Comparison of ENCODE assay signal across 20 cellular contexts in the genomic region with DNA sequence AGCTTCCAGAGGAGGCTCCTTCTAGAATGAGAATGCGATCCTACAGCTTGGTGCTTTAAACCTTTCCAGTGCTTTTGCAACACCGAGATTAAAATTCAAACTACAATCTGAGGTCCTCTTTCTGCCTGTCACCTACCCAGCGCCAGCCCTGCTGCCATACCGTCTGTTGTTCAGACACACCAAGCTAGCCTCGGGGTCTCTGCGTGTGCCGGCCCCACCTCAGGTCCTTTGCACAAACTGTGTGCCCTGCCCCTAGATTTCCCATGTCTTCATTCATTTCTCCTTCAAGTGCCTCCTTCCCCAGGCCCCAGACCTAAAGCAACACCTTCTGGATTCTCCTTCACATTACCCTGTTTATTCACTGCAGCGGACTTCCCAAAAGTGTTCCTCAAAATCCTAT. TPM values are rescaled to one million over a fixed set of nuclear protein-coding genes. Genes with fewer than 3 reads are reported as not detected.
A peak's percentile ranks its signal among the peaks of the same experiment; 100 is the strongest.
DNase-seq lines count a peak whose midpoint lies in the region; ATAC-seq, FAIRE-seq and TF ChIP-seq lines count a peak whose summit lies in the region.
"Had no signal": no experiment of that assay in that cellular context is flagged by ENCODE, and none has a peak within 500 bp of the region (broad histone marks: within the 10 kb centered on the region; RNA-seq: fewer than 3 reads in every experiment).

No MANE protein-coding gene starts in this region.

- H4K8ac ChIP-seq in IMR-90 (ENCODE audit: low read depth in 2 of 2, low read length in 2 of 2), result no peak overlapping the region

- TF ChIP-seq POLR2A in IMR-90 (IDR thresholded peaks at IDR 0.05; ENCODE audit: low read depth, low read length) (no peak), K562 (conservative IDR thresholded peaks at IDR 0.05) (no peak)

- no peak overlapping the region for H3K4ac ChIP-seq in IMR-90 (ENCODE audit: low read depth, low read length)

- H2BK120ac ChIP-seq in IMR-90 (ENCODE audit: low read depth, low read length), result no peak overlapping the region

- H4K20me1 ChIP-seq in IMR-90 (ENCODE audit: insufficient read depth, low read length), result no peaks in the 10 kb centered on the region
- H4K20me1 ChIP-seq in K562 (replicated peaks; ENCODE audit: control insufficient read depth, insufficient read depth, low read length), result peaks cover 3% of the 10 kb centered on the region; the same call in 1 of the 2 replicates

- no peak for FAIRE-seq in K562 (lab: Jason Lieb, UNC)
- FAIRE-seq: GM19239 had no signal

- POLR2A ChIA-PET in IMR-90 (lab: Charles Lee; ENCODE audit: unreplicated experiment), result no interaction called here
- POLR2A ChIA-PET in K562 (lab: Yijun Ruan, JAX), result interaction anchor here (1.0 to 1.5 kb wide), 2 partner anchors 13 to 318 kb away, joined by 3 to 4 read pairs; no protein-coding TSS in a partner anchor

- H3K27me3 ChIP-seq in IMR-90 (ENCODE audit: control insufficient read depth, insufficient read depth, low read length) (peaks cover 4% of the 10 kb centered on the region; the same call in 1 of the 2 replicates), K562 (ENCODE audit: control insufficient read depth in 2 of 2, insufficient read depth in 2 of 2, low read length in 2 of 2) (peaks cover 0 to 4% of the 10 kb centered on the region in 2 experiments; a peak in 1 of 5 replicates)

- H2AK9ac ChIP-seq in IMR-90 (replicated peaks; ENCODE audit: low read depth, low read length, poor library complexity), result peak overlapping the region; percentile 50

- H3K9me3 Mint-ChIP-seq in activated CD8-positive, alpha-beta memory T cell treated with anti-CD3 and anti-CD28 coated beads, Interleukin-2, amount 10 ng/mL, durations not matched to agents 7 days and 5 days (ENCODE audit: low read depth), result no peaks in the 10 kb centered on the region
- H3K9me3 Mint-ChIP-seq in stimulated activated memory B cell treated with anti-CD40 and anti-IgM and Interleukin-4, amounts not matched to agents 10 μg/mL and 1 μg/mL and 100 μg/mL, for 72 hours, result no peaks in the 10 kb centered on the region

- H3K9me1 ChIP-seq in IMR-90 (ENCODE audit: insufficient read depth, low read length) (0 out of 2 replicates have a peak, but pooled peaks cover 2% of the 10 kb centered on the region), K562 (ENCODE audit: control insufficient read depth, insufficient read depth, low read length) (no peaks in the 10 kb centered on the region)

- 60% methylated on average over 1 of the region's 8 CpGs; no CpG with 5 or more reads in 1 of the 2 experiments for WGBS in IMR-90 (ENCODE audit: extremely low coverage in 2 of 2, insufficient read length in 1 of 2), 2 experiments
- 62% methylated on average over 7 of the region's 8 CpGs for WGBS in K562 (ENCODE audit: insufficient coverage, low coverage, missing lambda C conversion rate)

- H3K9ac ChIP-seq in IMR-90 (ENCODE audit: low read depth, low read length) (no peak overlapping the region), K562 (ENCODE audit: insufficient read depth in 1 of 2, low read depth in 2 of 2, low read length in 2 of 2) (no peak overlapping the region)
- H3K9ac ChIP-seq: KMS-11 had no signal

- no peak overlapping the region for H3K56ac ChIP-seq in IMR-90 (ENCODE audit: extremely low read depth, insufficient read depth, low read length)

- H3K4me2 ChIP-seq in IMR-90 (ENCODE audit: low read depth, low read length), result no peak overlapping the region
- H3K4me2 ChIP-seq in K562 (ENCODE audit: insufficient read depth, low read length), result peak overlapping the region; percentile 50; the same call in 1 of the 2 replicates
- H3K4me2 ChIP-seq: KMS-11 had no signal

- H3K23ac ChIP-seq in IMR-90 (ENCODE audit: low read depth, low read length), result no peak overlapping the region

- no peak overlapping the region for H4K91ac ChIP-seq in IMR-90 (ENCODE audit: insufficient read depth, low read depth, low read length)

- intact Hi-C loops in IMR-90 (cut with micrococcal nuclease) (no loop called here), K562 (cut with micrococcal nuclease) (loop anchor here (5.0 kb wide), 1 partner anchor 42 kb away; a partner anchor contains a TSS)

- H2BK20ac ChIP-seq in IMR-90 (ENCODE audit: low read depth, low read length), result no peak overlapping the region

- H3K9me3 ChIP-seq in IMR-90 (ENCODE audit: control insufficient read depth, insufficient read depth, low read length) (no peaks in the 10 kb centered on the region), K562 (replicated peaks; ENCODE audit: control insufficient read depth, insufficient read depth, low read depth, low read length) (no peaks in the 10 kb centered on the region)
- H3K9me3 ChIP-seq: Caco-2, HAP-1 had no signal

- no peaks in the 10 kb centered on the region for H3K79me1 ChIP-seq in IMR-90 (ENCODE audit: low read depth in 1 of 2, low read length in 2 of 2)

- H3K4me1 Mint-ChIP-seq in activated CD8-positive, alpha-beta memory T cell treated with anti-CD3 and anti-CD28 coated beads, Interleukin-2, amount 10 ng/mL, durations not matched to agents 7 days and 5 days, result peaks cover 54% of the 10 kb centered on the region
- peaks cover 63% of the 10 kb centered on the region for H3K4me1 Mint-ChIP-seq in stimulated activated memory B cell treated with anti-CD40 and anti-IgM and Interleukin-4, amounts not matched to agents 10 μg/mL and 1 μg/mL and 100 μg/mL, for 72 hours

- BruUV-seq in IMR-90 (replicated peaks; lab: Mats Ljungman, UMichigan), result no TSS peak
- no TSS peak for BruUV-seq in K562 (replicated peaks; lab: Mats Ljungman, UMichigan)

- no peak overlapping the region for H3K4me3 Mint-ChIP-seq in activated CD8-positive, alpha-beta memory T cell treated with anti-CD3 and anti-CD28 coated beads, Interleukin-2, amount 10 ng/mL, durations not matched to agents 7 days and 5 days
- H3K4me3 Mint-ChIP-seq in stimulated activated memory B cell treated with anti-CD40 and anti-IgM and Interleukin-4, amounts not matched to agents 10 μg/mL and 1 μg/mL and 100 μg/mL, for 72 hours, result peak overlapping the region; percentile 3

- H3K36me3 Mint-ChIP-seq in activated CD8-positive, alpha-beta memory T cell treated with anti-CD3 and anti-CD28 coated beads, Interleukin-2, amount 10 ng/mL, durations not matched to agents 7 days and 5 days, result peaks cover 76% of the 10 kb centered on the region
- peaks cover 75% of the 10 kb centered on the region for H3K36me3 Mint-ChIP-seq in stimulated activated memory B cell treated with anti-CD40 and anti-IgM and Interleukin-4, amounts not matched to agents 10 μg/mL and 1 μg/mL and 100 μg/mL, for 72 hours

- H3K4me1 ChIP-seq in IMR-90 (ENCODE audit: control insufficient read depth, insufficient read depth, low read length) (no peaks in the 10 kb centered on the region), K562 (replicated peaks in 1 of 2; ENCODE audit: control insufficient read depth in 2 of 2, insufficient read depth in 2 of 2, low read length in 2 of 2) (peaks cover 13 to 15% of the 10 kb centered on the region in 2 experiments; a peak in 4 of 5 replicates)
- H3K4me1 ChIP-seq: Caco-2, HAP-1 had no signal

- TF ChIP-seq CTCF in IMR-90 (conservative IDR thresholded peaks at IDR 0.05; ENCODE audit: low read depth, low read length), result no peak
- no peak for TF ChIP-seq CTCF in K562 (IDR thresholded peaks at IDR 0.05 in 2 of 3, conservative IDR thresholded peaks at IDR 0.05 in 1 of 3; ENCODE audit: insufficient read depth in 2 of 3, low read depth in 1 of 3, low read length in 3 of 3)
- no peak for TF ChIP-seq CTCF in GM13977 (IDR thresholded peaks at IDR 0.05; ENCODE audit: extremely low read depth, insufficient read depth, missing control alignments)

- no peaks in the 10 kb centered on the region for H3K79me2 ChIP-seq in K562 (ENCODE audit: control insufficient read depth, insufficient read depth, low read length)

- H3K36me3 ChIP-seq in IMR-90 (ENCODE audit: control insufficient read depth, insufficient read depth, low read length), result no peaks in the 10 kb centered on the region
- no peaks in the 10 kb centered on the region for H3K36me3 ChIP-seq in K562 (ENCODE audit: control insufficient read depth, insufficient read depth, low read length)
- H3K36me3 ChIP-seq: HAP-1 had no signal

- H2AK5ac ChIP-seq in IMR-90 (ENCODE audit: low read depth, low read length), result no peak overlapping the region

- no peak overlapping the region for H2BK15ac ChIP-seq in IMR-90 (ENCODE audit: low read depth, low read length)

- H2AFZ ChIP-seq in IMR-90 (replicated peaks; ENCODE audit: low read length, poor library complexity) (no peak overlapping the region), K562 (ENCODE audit: low read depth, low read length) (no peak overlapping the region)

- DNase-seq in activated CD8-positive, alpha-beta memory T cell treated with anti-CD3 and anti-CD28 coated beads, Interleukin-2, amount 10 ng/mL, durations not matched to agents 7 days and 5 days, result no peak
- no peak for DNase-seq in activated CD8-positive, alpha-beta memory T cell treated with anti-CD3 and anti-CD28 coated beads for 24 hours
- DNase-seq in IMR-90 (no peak), K562 (ENCODE audit: extremely low read depth in 1 of 4, low spot score in 3 of 4) (no peak), GM13977 (ENCODE audit: low spot score) (no peak)
- DNase-seq: 8988T, C1 segment of cervical spinal cord, Caco-2, DMS53, NCI-H1092 treated with DMSO at 0.1 percent for 48 hours, NCI-H1694 treated with DMSO at 0.1 percent for 48 hours, NCI-H345, NCI-H526 treated with DMSO at 0.1 percent for 48 hours had no signal

- in situ Hi-C loops in IMR-90 (cut with MboI; ENCODE audit: low sequenced_read_pairs), result no loop called here
- in situ Hi-C loops in K562 (cut with MboI), result no loop called here
- in situ Hi-C loops in GM13977 (cut with MboI; ENCODE audit: low pct_unique_long_range_greater_than_20kb, low sequenced_read_pairs, unreplicated experiment), result loop anchor here (25.0 kb wide), 1 partner anchor 317 kb away; no protein-coding TSS in a partner anchor

- H3K4me3 ChIP-seq in IMR-90 (ENCODE audit: insufficient read depth, low read depth, low read length) (no peak overlapping the region), K562 (no peak overlapping the region)
- H3K4me3 ChIP-seq: HAP-1 had no signal

- no peak overlapping the region for H4K5ac ChIP-seq in IMR-90 (ENCODE audit: low read depth, low read length)

- no peak overlapping the region for H2BK5ac ChIP-seq in IMR-90 (ENCODE audit: low read depth, low read length, poor library complexity, severe bottlenecking)

- CTCF ChIA-PET in activated CD8-positive, alpha-beta memory T cell treated with anti-CD3 and anti-CD28 coated beads, Interleukin-2, amount 10 ng/mL, durations not matched to agents 7 days and 5 days (lab: Charles Lee), result interaction anchor here (1.0 to 1.4 kb wide), 2 partner anchors 11 to 44 kb away, joined by 3 to 4 read pairs; a partner anchor contains a TSS
- CTCF ChIA-PET in IMR-90 (lab: Yijun Ruan, JAX) (no interaction called here), K562 (lab: Yijun Ruan, JAX; ENCODE audit: low intra/inter-chr PET ratio) (no interaction called here)

- no peak overlapping the region for H3K18ac ChIP-seq in IMR-90 (ENCODE audit: low read depth, low read length)

- no peak for TF ChIP-seq RAD21 in IMR-90 (IDR thresholded peaks at IDR 0.05; ENCODE audit: low read length)
- no peak for TF ChIP-seq RAD21 in K562 (CRISPR knock-in tag; conservative IDR thresholded peaks at IDR 0.05 in 1 of 2, IDR thresholded peaks at IDR 0.05 in 1 of 2)

- H3K14ac ChIP-seq in IMR-90 (replicated peaks; ENCODE audit: low read depth, low read length), result no peak overlapping the region

- no peaks in the 10 kb centered on the region for H3K27me3 Mint-ChIP-seq in activated CD8-positive, alpha-beta memory T cell treated with anti-CD3 and anti-CD28 coated beads, Interleukin-2, amount 10 ng/mL, durations not matched to agents 7 days and 5 days
- H3K27me3 Mint-ChIP-seq in stimulated activated memory B cell treated with anti-CD40 and anti-IgM and Interleukin-4, amounts not matched to agents 10 μg/mL and 1 μg/mL and 100 μg/mL, for 72 hours, result no peaks in the 10 kb centered on the region

- H3K27ac ChIP-seq in IMR-90 (ENCODE audit: insufficient read depth, low read length) (no peak overlapping the region), K562 (ENCODE audit: extremely low read depth, low read depth, low read length) (no peak overlapping the region; the same call in 2 of the 3 replicates)
- H3K27ac ChIP-seq: KMS-11 had no signal

- dilution Hi-C loops in IMR-90 (cut with HindIII; ENCODE audit: low sequenced_read_pairs, unreplicated experiment), result no loop called here

- peak overlapping the region; percentile 5 for H3K27ac Mint-ChIP-seq in activated CD8-positive, alpha-beta memory T cell treated with anti-CD3 and anti-CD28 coated beads, Interleukin-2, amount 10 ng/mL, durations not matched to agents 7 days and 5 days
- H3K27ac Mint-ChIP-seq in stimulated activated memory B cell treated with anti-CD40 and anti-IgM and Interleukin-4, amounts not matched to agents 10 μg/mL and 1 μg/mL and 100 μg/mL, for 72 hours, result peak overlapping the region; percentile 56

- TF ChIP-seq EP300 in K562 (IDR thresholded peaks at IDR 0.05; ENCODE audit: low read length), result no peak

- no peak for ATAC-seq in activated CD8-positive, alpha-beta memory T cell treated with anti-CD3 and anti-CD28 coated beads, Interleukin-2, amount 10 ng/mL, durations not matched to agents 7 days and 5 days
- ATAC-seq in IMR-90 (ENCODE audit: low read depth) (no peak), K562 (no peak), HG03520 (IDR thresholded peaks at IDR 0.05; ENCODE audit: unreplicated experiment) (no peak), HG03159 (IDR thresholded peaks at IDR 0.05; ENCODE audit: unreplicated experiment) (no peak)
- no peak for ATAC-seq in stimulated activated memory B cell treated with anti-CD40 and anti-IgM and Interleukin-4, amounts not matched to agents 10 μg/mL and 1 μg/mL and 100 μg/mL, for 72 hours

RNA-seq across cellular contexts. Expression of a gene that starts 11.1 kb away (rescaled TPM):
- total RNA-seq in activated CD8-positive, alpha-beta memory T cell treated with anti-CD3 and anti-CD28 coated beads, Interleukin-2, amount 10 ng/mL, durations not matched to agents 7 days and 5 days, result 100 to 1,000 TPM; 181 to 199 TPM
- total RNA-seq in IMR-90 (2012; rRNA removed), result not detected in 2 replicates
- not detected in 2 replicates for polyA plus RNA-seq in IMR-90 (2012; rRNA removed)
- polyA plus RNA-seq in IMR-90 (2012; cell fraction: cytosol; rRNA removed), result not detected in 2 replicates
- polyA plus RNA-seq in IMR-90 (2012; cell fraction: nucleus; rRNA removed; ENCODE audit: low replicate concordance), result not detected in 2 replicates
- 0.81 TPM in 1 of 2 replicates, not detected in the other for total RNA-seq in K562 (2011; cell fraction: chromatin; rRNA removed; ENCODE audit: low replicate concordance)
- total RNA-seq in K562 (2011; cell fraction: nucleolus; rRNA removed), result 0.39 and 0.67 TPM in 2 replicates
- total RNA-seq in K562 (2011; cell fraction: nucleoplasm; rRNA removed), result 0.37 TPM in 1 of 2 replicates, not detected in the other
- 0.18 and 0.29 TPM in 2 replicates for total RNA-seq in K562 (2014; rRNA removed)
- 0.15 and 0.19 TPM in 2 replicates for total RNA-seq in K562 (2014; rRNA removed; fragmentation: Illumina TruSeq; extraction: Trizol)
- 1.1 TPM in 2 replicates for total RNA-seq in K562 (2015; rRNA removed; fragmentation: Illumina TruSeq; extraction: Trizol)
- total RNA-seq in K562 (2021), result 0.16 and 0.42 TPM in 2 replicates
- polyA plus RNA-seq in K562 (2011; rRNA removed), result 0.33 and 0.39 TPM in 2 replicates
- polyA plus RNA-seq in K562 (2011; cell fraction: cytosol; rRNA removed), result 0.44 and 0.69 TPM in 2 replicates
- 0.68 and 0.69 TPM in 2 replicates for polyA plus RNA-seq in K562 (2011; cell fraction: nucleus; rRNA removed)
- polyA plus RNA-seq in K562 (2012), result 0.40 and 3.0 TPM in 2 replicates
- 0.30 and 0.42 TPM in 2 replicates for polyA plus RNA-seq in K562 (2014; fragmentation: Illumina TruSeq; extraction: Trizol)
- polyA plus RNA-seq in K562 (2014; fragmentation: Nextera tagmentation; extraction: Ambion mirVana), result under 1 TPM in 1 of 2 experiments, not detected in 1; 0.03 TPM
- 0.12 and 0.37 TPM in 2 replicates for polyA plus RNA-seq in K562 (2014; rRNA removed)
- polyA minus RNA-seq in K562 (2011; rRNA and poly(A)+ RNA removed), result 0.09 TPM in 1 of 2 replicates, not detected in the other
- polyA minus RNA-seq in K562 (2011; cell fraction: cytosol; rRNA and poly(A)+ RNA removed), result not detected in 2 replicates
- polyA minus RNA-seq in K562 (2011; cell fraction: nucleus; rRNA and poly(A)+ RNA removed), result 0.22 and 0.27 TPM in 2 replicates

RNA-seq across cellular contexts. Expression of a gene that starts 18.8 kb away (rescaled TPM):
- total RNA-seq in activated CD8-positive, alpha-beta memory T cell treated with anti-CD3 and anti-CD28 coated beads, Interleukin-2, amount 10 ng/mL, durations not matched to agents 7 days and 5 days, result not detected
- total RNA-seq in IMR-90 (2012; rRNA removed) (not detected in 2 replicates), K562 (2014; rRNA removed) (not detected in 2 replicates), K562 (2014; rRNA removed; fragmentation: Illumina TruSeq; extraction: Trizol) (not detected in 2 replicates), K562 (2015; rRNA removed; fragmentation: Illumina TruSeq; extraction: Trizol) (not detected in 2 replicates), K562 (2021) (not detected in 2 replicates)
- polyA plus RNA-seq in IMR-90 (2012; rRNA removed) (not detected in 2 replicates), K562 (2011; rRNA removed) (not detected in 2 replicates), K562 (2014; fragmentation: Illumina TruSeq; extraction: Trizol) (not detected in 2 replicates), K562 (2014; fragmentation: Nextera tagmentation; extraction: Ambion mirVana) (under 1 TPM in 1 of 2 experiments, not detected in 1; 0.08 TPM), K562 (2014; rRNA removed) (0.13 TPM in 1 of 2 replicates, not detected in the other)
- not detected in 2 replicates for polyA plus RNA-seq in IMR-90 (2012; cell fraction: cytosol; rRNA removed)
- polyA plus RNA-seq in IMR-90 (2012; cell fraction: nucleus; rRNA removed; ENCODE audit: low replicate concordance), result not detected in 2 replicates
- total RNA-seq in K562 (2011; cell fraction: chromatin; rRNA removed; ENCODE audit: low replicate concordance), result not detected in 2 replicates
- total RNA-seq in K562 (2011; cell fraction: nucleolus; rRNA removed), result not detected in 2 replicates
- not detected in 2 replicates for total RNA-seq in K562 (2011; cell fraction: nucleoplasm; rRNA removed)
- not detected in 2 replicates for polyA plus RNA-seq in K562 (2011; cell fraction: cytosol; rRNA removed)
- not detected in 2 replicates for polyA plus RNA-seq in K562 (2011; cell fraction: nucleus; rRNA removed)
- polyA plus RNA-seq in K562 (2012), result not detected in 2 replicates
- polyA minus RNA-seq in K562 (2011; rRNA and poly(A)+ RNA removed), result not detected in 2 replicates
- not detected in 2 replicates for polyA minus RNA-seq in K562 (2011; cell fraction: cytosol; rRNA and poly(A)+ RNA removed)
- polyA minus RNA-seq in K562 (2011; cell fraction: nucleus; rRNA and poly(A)+ RNA removed), result not detected in 2 replicates
- total RNA-seq: Caco-2, MCF 10A had no signal

RNA-seq across cellular contexts. Expression of a gene that starts 30.7 kb away (rescaled TPM):
- total RNA-seq in activated CD8-positive, alpha-beta memory T cell treated with anti-CD3 and anti-CD28 coated beads, Interleukin-2, amount 10 ng/mL, durations not matched to agents 7 days and 5 days, result 10 to 100 TPM; 64.6 to 72.0 TPM
- total RNA-seq in IMR-90 (2012; rRNA removed), result 99.2 and 99.5 TPM in 2 replicates
- 127 and 130 TPM in 2 replicates for polyA plus RNA-seq in IMR-90 (2012; rRNA removed)
- polyA plus RNA-seq in IMR-90 (2012; cell fraction: cytosol; rRNA removed), result 90.2 and 102 TPM in 2 replicates
- polyA plus RNA-seq in IMR-90 (2012; cell fraction: nucleus; rRNA removed; ENCODE audit: low replicate concordance), result 46.1 and 82.1 TPM in 2 replicates
- total RNA-seq in K562 (2011; cell fraction: chromatin; rRNA removed; ENCODE audit: low replicate concordance), result 14.8 and 20.8 TPM in 2 replicates
- 14.2 and 16.1 TPM in 2 replicates for total RNA-seq in K562 (2011; cell fraction: nucleolus; rRNA removed)
- 18.8 and 21.6 TPM in 2 replicates for total RNA-seq in K562 (2011; cell fraction: nucleoplasm; rRNA removed)
- total RNA-seq in K562 (2014; rRNA removed), result 94.5 and 95.8 TPM in 2 replicates
- total RNA-seq in K562 (2014; rRNA removed; fragmentation: Illumina TruSeq; extraction: Trizol), result 54.5 and 57.2 TPM in 2 replicates
- 70.9 and 73.7 TPM in 2 replicates for total RNA-seq in K562 (2015; rRNA removed; fragmentation: Illumina TruSeq; extraction: Trizol)
- 44.9 and 45.9 TPM in 2 replicates for total RNA-seq in K562 (2021)
- polyA plus RNA-seq in K562 (2011; rRNA removed), result 82.6 and 96.7 TPM in 2 replicates
- 84.9 and 85.1 TPM in 2 replicates for polyA plus RNA-seq in K562 (2011; cell fraction: cytosol; rRNA removed)
- 37.5 and 41.1 TPM in 2 replicates for polyA plus RNA-seq in K562 (2011; cell fraction: nucleus; rRNA removed)
- 50.8 and 60.4 TPM in 2 replicates for polyA plus RNA-seq in K562 (2012)
- 76.2 and 77.8 TPM in 2 replicates for polyA plus RNA-seq in K562 (2014; fragmentation: Illumina TruSeq; extraction: Trizol)
- polyA plus RNA-seq in K562 (2014; fragmentation: Nextera tagmentation; extraction: Ambion mirVana), result 10 to 100 TPM; 30.7 to 43.0 TPM
- 94.5 and 102 TPM in 2 replicates for polyA plus RNA-seq in K562 (2014; rRNA removed)
- polyA minus RNA-seq in K562 (2011; rRNA and poly(A)+ RNA removed), result 28.1 and 34.6 TPM in 2 replicates
- polyA minus RNA-seq in K562 (2011; cell fraction: cytosol; rRNA and poly(A)+ RNA removed), result 14.7 and 21.1 TPM in 2 replicates
- polyA minus RNA-seq in K562 (2011; cell fraction: nucleus; rRNA and poly(A)+ RNA removed), result 6.2 and 10.3 TPM in 2 replicates

RNA-seq across cellular contexts. Expression of a gene that starts 42.9 kb away (rescaled TPM):
- total RNA-seq in activated CD8-positive, alpha-beta memory T cell treated with anti-CD3 and anti-CD28 coated beads, Interleukin-2, amount 10 ng/mL, durations not matched to agents 7 days and 5 days, result 100 to 1,000 TPM; 204 to 271 TPM
- 135 and 158 TPM in 2 replicates for total RNA-seq in IMR-90 (2012; rRNA removed)
- 61.8 and 64.5 TPM in 2 replicates for polyA plus RNA-seq in IMR-90 (2012; rRNA removed)
- 33.9 and 47.1 TPM in 2 replicates for polyA plus RNA-seq in IMR-90 (2012; cell fraction: cytosol; rRNA removed)
- 24.8 and 40.7 TPM in 2 replicates for polyA plus RNA-seq in IMR-90 (2012; cell fraction: nucleus; rRNA removed; ENCODE audit: low replicate concordance)
- 81.6 and 164 TPM in 2 replicates for total RNA-seq in K562 (2011; cell fraction: chromatin; rRNA removed; ENCODE audit: low replicate concordance)
- total RNA-seq in K562 (2011; cell fraction: nucleolus; rRNA removed), result 94.9 and 99.9 TPM in 2 replicates
- 96.1 and 105 TPM in 2 replicates for total RNA-seq in K562 (2011; cell fraction: nucleoplasm; rRNA removed)
- total RNA-seq in K562 (2014; rRNA removed), result 42.5 and 47.2 TPM in 2 replicates
- total RNA-seq in K562 (2014; rRNA removed; fragmentation: Illumina TruSeq; extraction: Trizol), result 60.2 and 66.7 TPM in 2 replicates
- 92.0 and 102 TPM in 2 replicates for total RNA-seq in K562 (2015; rRNA removed; fragmentation: Illumina TruSeq; extraction: Trizol)
- 71.9 and 82.7 TPM in 2 replicates for total RNA-seq in K562 (2021)
- polyA plus RNA-seq in K562 (2011; rRNA removed), result 45.4 and 66.9 TPM in 2 replicates
- 50.7 and 63.0 TPM in 2 replicates for polyA plus RNA-seq in K562 (2011; cell fraction: cytosol; rRNA removed)
- 33.2 and 35.1 TPM in 2 replicates for polyA plus RNA-seq in K562 (2011; cell fraction: nucleus; rRNA removed)
- 34.9 and 92.8 TPM in 2 replicates for polyA plus RNA-seq in K562 (2012)
- polyA plus RNA-seq in K562 (2014; fragmentation: Illumina TruSeq; extraction: Trizol), result 53.2 and 55.4 TPM in 2 replicates
- 10 to 100 TPM; 11.2 to 13.9 TPM for polyA plus RNA-seq in K562 (2014; fragmentation: Nextera tagmentation; extraction: Ambion mirVana)
- polyA plus RNA-seq in K562 (2014; rRNA removed), result 47.1 and 80.1 TPM in 2 replicates
- polyA minus RNA-seq in K562 (2011; rRNA and poly(A)+ RNA removed), result 168 and 219 TPM in 2 replicates
- 52.2 and 76.3 TPM in 2 replicates for polyA minus RNA-seq in K562 (2011; cell fraction: cytosol; rRNA and poly(A)+ RNA removed)
- polyA minus RNA-seq in K562 (2011; cell fraction: nucleus; rRNA and poly(A)+ RNA removed), result 34.5 and 60.4 TPM in 2 replicates

RNA-seq across cellular contexts. Expression of a gene that starts 43.2 kb away (rescaled TPM):
- total RNA-seq in activated CD8-positive, alpha-beta memory T cell treated with anti-CD3 and anti-CD28 coated beads, Interleukin-2, amount 10 ng/mL, durations not matched to agents 7 days and 5 days, result 100 to 1,000 TPM; 144 to 154 TPM
- total RNA-seq in IMR-90 (2012; rRNA removed), result 85.1 and 85.8 TPM in 2 replicates
- 97.4 and 99.1 TPM in 2 replicates for polyA plus RNA-seq in IMR-90 (2012; rRNA removed)
- polyA plus RNA-seq in IMR-90 (2012; cell fraction: cytosol; rRNA removed), result 70.2 and 144 TPM in 2 replicates
- polyA plus RNA-seq in IMR-90 (2012; cell fraction: nucleus; rRNA removed; ENCODE audit: low replicate concordance), result 123 and 181 TPM in 2 replicates
- 43.5 and 103 TPM in 2 replicates for total RNA-seq in K562 (2011; cell fraction: chromatin; rRNA removed; ENCODE audit: low replicate concordance)
- total RNA-seq in K562 (2011; cell fraction: nucleolus; rRNA removed), result 56.9 and 61.7 TPM in 2 replicates
- 39.8 and 44.1 TPM in 2 replicates for total RNA-seq in K562 (2011; cell fraction: nucleoplasm; rRNA removed)
- total RNA-seq in K562 (2014; rRNA removed), result 48.0 and 53.8 TPM in 2 replicates
- 12.9 and 17.1 TPM in 2 replicates for total RNA-seq in K562 (2014; rRNA removed; fragmentation: Illumina TruSeq; extraction: Trizol)
- 28.1 and 28.6 TPM in 2 replicates for total RNA-seq in K562 (2015; rRNA removed; fragmentation: Illumina TruSeq; extraction: Trizol)
- total RNA-seq in K562 (2021), result 53.6 and 56.2 TPM in 2 replicates
- 29.1 and 42.9 TPM in 2 replicates for polyA plus RNA-seq in K562 (2011; rRNA removed)
- polyA plus RNA-seq in K562 (2011; cell fraction: cytosol; rRNA removed), result 39.5 and 53.3 TPM in 2 replicates
- polyA plus RNA-seq in K562 (2011; cell fraction: nucleus; rRNA removed), result 75.6 and 83.2 TPM in 2 replicates
- polyA plus RNA-seq in K562 (2012), result 66.8 and 85.3 TPM in 2 replicates
- polyA plus RNA-seq in K562 (2014; fragmentation: Illumina TruSeq; extraction: Trizol), result 35.4 and 44.5 TPM in 2 replicates
- 1 to 10 TPM in 1 of 2 experiments, under 1 TPM in 1; 0.87 to 3.0 TPM for polyA plus RNA-seq in K562 (2014; fragmentation: Nextera tagmentation; extraction: Ambion mirVana)
- 34.8 and 39.4 TPM in 2 replicates for polyA plus RNA-seq in K562 (2014; rRNA removed)
- 17.9 and 23.9 TPM in 2 replicates for polyA minus RNA-seq in K562 (2011; rRNA and poly(A)+ RNA removed)
- 41.5 and 47.6 TPM in 2 replicates for polyA minus RNA-seq in K562 (2011; cell fraction: cytosol; rRNA and poly(A)+ RNA removed)
- 21.9 and 34.4 TPM in 2 replicates for polyA minus RNA-seq in K562 (2011; cell fraction: nucleus; rRNA and poly(A)+ RNA removed)

Comparison
In these comparisons a context has a peak if more than half of its experiments do, and no peak if none do; other contexts are left out.
1. RNA of a gene that starts 11.1 kb away (total RNA-seq): 181 to 199 TPM in activated CD8-positive, alpha-beta memory T cell treated with anti-CD3 and anti-CD28 coated beads, Interleukin-2, amount 10 ng/mL, durations not matched to agents 7 days and 5 days; 0.15 to 1.1 TPM in K562 and not detected in IMR-90; every median in the first group is over 10 times any median in the second.